In the genomic region with DNA sequence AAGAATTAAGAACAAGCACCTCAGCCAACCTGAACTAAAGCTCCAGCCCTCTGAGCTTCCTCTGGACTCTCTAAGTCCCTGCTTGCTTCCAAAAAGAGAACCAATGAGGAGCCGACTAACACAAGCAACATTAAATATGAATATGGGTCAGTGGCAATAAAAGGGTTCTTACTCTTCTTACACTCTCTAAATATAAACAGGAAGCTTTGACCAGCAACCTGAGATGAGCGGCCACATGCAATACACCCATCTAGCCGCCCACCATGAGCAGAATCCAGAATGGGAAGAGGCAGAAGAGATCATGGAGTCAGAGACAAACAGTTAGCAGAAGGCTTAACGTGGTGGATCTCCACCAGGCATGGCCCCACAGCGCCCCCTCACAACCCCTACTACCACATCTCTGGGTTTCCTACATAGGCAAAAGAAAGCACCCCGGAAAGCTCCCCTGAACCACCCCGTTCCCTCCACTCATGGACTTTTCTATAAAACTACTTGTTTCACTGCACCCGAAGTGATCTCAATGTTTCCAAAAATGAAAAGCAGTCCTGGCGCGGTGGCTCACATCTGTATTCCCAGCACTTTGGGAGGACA, we compare ENCODE assay signal across 11 cellular contexts. TPM values are rescaled to one million over a fixed set of nuclear protein-coding genes. Genes with fewer than 3 reads are reported as not detected.
A peak's percentile ranks its signal among the peaks of the same experiment; 100 is the strongest.
DNase-seq lines count a peak whose midpoint lies in the region; ATAC-seq and TF ChIP-seq lines count a peak whose summit lies in the region.
"Had no signal": no experiment of that assay in that cellular context is flagged by ENCODE, and none has a peak within 500 bp of the region (broad histone marks: within the 10 kb centered on the region; RNA-seq: fewer than 3 reads in every experiment).

No MANE protein-coding gene starts in this region.

- H3K4me1 Mint-ChIP-seq in activated naive CD4-positive, alpha-beta T cell treated with anti-CD3 and anti-CD28 coated beads, Interleukin-2, amount 50 U/mL, for 24 hours = peaks cover 21% of the 10 kb centered on the region
- H3K4me1 Mint-ChIP-seq in activated naive CD4-positive, alpha-beta T cell treated with anti-CD3 and anti-CD28 coated beads, Interleukin-2, amount 10 ng/mL, durations not matched to agents 7 days and 5 days = peaks cover 17% of the 10 kb centered on the region
- H3K4me1 Mint-ChIP-seq in activated CD8-positive, alpha-beta T cell treated with anti-CD3 and anti-CD28 coated beads for 36 hours (ENCODE audit: low read depth) = peaks cover 15% of the 10 kb centered on the region

- no peaks in the 10 kb centered on the region for H3K36me3 Mint-ChIP-seq in activated naive CD4-positive, alpha-beta T cell treated with anti-CD3 and anti-CD28 coated beads, Interleukin-2, amount 50 U/mL, for 24 hours
- H3K36me3 Mint-ChIP-seq in activated naive CD4-positive, alpha-beta T cell treated with anti-CD3 and anti-CD28 coated beads, Interleukin-2, amount 10 ng/mL, durations not matched to agents 7 days and 5 days = no peaks in the 10 kb centered on the region
- H3K36me3 Mint-ChIP-seq in activated CD8-positive, alpha-beta T cell treated with anti-CD3 and anti-CD28 coated beads for 36 hours (ENCODE audit: low read depth) = no peaks in the 10 kb centered on the region

- intact Hi-C loops in activated CD8-positive, alpha-beta T cell treated with anti-CD3 and anti-CD28 coated beads for 36 hours (cut with micrococcal nuclease) = no loop called here
- intact Hi-C loops in tibial artery (cut with DNase I; ENCODE audit: low total_unique reads) = loop anchor here (5.0 kb wide), 2 partner anchors 360 to 455 kb away; a partner anchor contains a TSS

- H3K36me3 ChIP-seq in tibial artery = no peaks in the 10 kb centered on the region
- H3K36me3 ChIP-seq: tibial nerve had no signal

- no peaks in the 10 kb centered on the region for H3K9me3 Mint-ChIP-seq in activated naive CD4-positive, alpha-beta T cell treated with anti-CD3 and anti-CD28 coated beads, Interleukin-2, amount 50 U/mL, for 24 hours
- no peaks in the 10 kb centered on the region for H3K9me3 Mint-ChIP-seq in activated naive CD4-positive, alpha-beta T cell treated with anti-CD3 and anti-CD28 coated beads, Interleukin-2, amount 10 ng/mL, durations not matched to agents 7 days and 5 days
- no peaks in the 10 kb centered on the region for H3K9me3 Mint-ChIP-seq in activated CD8-positive, alpha-beta T cell treated with anti-CD3 and anti-CD28 coated beads for 36 hours

- no peak overlapping the region for H3K27ac Mint-ChIP-seq in activated naive CD4-positive, alpha-beta T cell treated with anti-CD3 and anti-CD28 coated beads, Interleukin-2, amount 50 U/mL, for 24 hours
- H3K27ac Mint-ChIP-seq in activated naive CD4-positive, alpha-beta T cell treated with anti-CD3 and anti-CD28 coated beads, Interleukin-2, amount 10 ng/mL, durations not matched to agents 7 days and 5 days = no peak overlapping the region
- no peak overlapping the region for H3K27ac Mint-ChIP-seq in activated CD8-positive, alpha-beta T cell treated with anti-CD3 and anti-CD28 coated beads for 36 hours

- peak overlapping the region; percentile 83 for H3K4me3 Mint-ChIP-seq in activated naive CD4-positive, alpha-beta T cell treated with anti-CD3 and anti-CD28 coated beads, Interleukin-2, amount 50 U/mL, for 24 hours
- H3K4me3 Mint-ChIP-seq in activated naive CD4-positive, alpha-beta T cell treated with anti-CD3 and anti-CD28 coated beads, Interleukin-2, amount 10 ng/mL, durations not matched to agents 7 days and 5 days = no peak overlapping the region
- no peak overlapping the region for H3K4me3 Mint-ChIP-seq in activated CD8-positive, alpha-beta T cell treated with anti-CD3 and anti-CD28 coated beads for 36 hours

- H3K4me1 ChIP-seq in tibial artery = peaks cover 0 to 28% (median 17%) of the 10 kb centered on the region in 4 donors

- no peak for DNase-seq in activated naive CD4-positive, alpha-beta T cell treated with anti-CD3 and anti-CD28 coated beads, Interleukin-2, amount 10 ng/mL, durations not matched to agents 7 days and 5 days
- peak; percentile 24 for DNase-seq in activated CD8-positive, alpha-beta T cell treated with anti-CD3 and anti-CD28 coated beads for 36 hours
- DNase-seq in tibial artery (no peak), omental fat pad (ENCODE audit: low spot score) (no peak)
- DNase-seq: activated naive CD4-positive, alpha-beta T cell; NCI-H1694 had no signal

- TF ChIP-seq CTCF in activated CD8-positive, alpha-beta T cell treated with anti-CD3 and anti-CD28 coated beads for 36 hours (IDR thresholded peaks at IDR 0.05) = no peak
- no peak for TF ChIP-seq CTCF in tibial artery (IDR thresholded peaks at IDR 0.05)
- no peak for TF ChIP-seq CTCF in omental fat pad (IDR thresholded peaks at IDR 0.05)

- H3K27me3 ChIP-seq in layer of hippocampus (ENCODE audit: control insufficient read depth, insufficient read depth, low read length) = no peaks in the 10 kb centered on the region
- no peaks in the 10 kb centered on the region for H3K27me3 ChIP-seq in tibial artery
- H3K27me3 ChIP-seq: tibial nerve had no signal

- H3K27ac ChIP-seq in layer of hippocampus (ENCODE audit: low read depth, low read length) = peak overlapping the region; percentile 85
- H3K27ac ChIP-seq in tibial artery = peak overlapping the region; percentile 88 to 94

- no peak overlapping the region for H3K4me3 ChIP-seq in tibial artery
- H3K4me3 ChIP-seq: tibial nerve had no signal

- H3K27me3 Mint-ChIP-seq in activated naive CD4-positive, alpha-beta T cell treated with anti-CD3 and anti-CD28 coated beads, Interleukin-2, amount 50 U/mL, for 24 hours = no peaks in the 10 kb centered on the region
- peaks cover 25% of the 10 kb centered on the region for H3K27me3 Mint-ChIP-seq in activated naive CD4-positive, alpha-beta T cell treated with anti-CD3 and anti-CD28 coated beads, Interleukin-2, amount 10 ng/mL, durations not matched to agents 7 days and 5 days
- H3K27me3 Mint-ChIP-seq in activated CD8-positive, alpha-beta T cell treated with anti-CD3 and anti-CD28 coated beads for 36 hours = no peaks in the 10 kb centered on the region

- CTCF ChIA-PET in activated naive CD4-positive, alpha-beta T cell treated with anti-CD3 and anti-CD28 coated beads, Interleukin-2, amount 10 ng/mL, durations not matched to agents 7 days and 5 days (lab: Charles Lee) = interaction anchor here (1.2 kb wide), 1 partner anchor 11 kb away, joined by 3 read pairs; no protein-coding TSS in a partner anchor
- CTCF ChIA-PET in activated CD8-positive, alpha-beta T cell treated with anti-CD3 and anti-CD28 coated beads for 36 hours (lab: Charles Lee) = interaction anchor here (1.5 to 3.9 kb wide), 5 partner anchors 8 to 60 kb away, joined by 8 to 52 read pairs (median 24); no protein-coding TSS in a partner anchor

- no peaks in the 10 kb centered on the region for H3K9me3 ChIP-seq in tibial artery
- H3K9me3 ChIP-seq: tibial nerve had no signal

- no peak for ATAC-seq in activated CD8-positive, alpha-beta T cell treated with anti-CD3 and anti-CD28 coated beads for 36 hours
- ATAC-seq in omental fat pad (ENCODE audit: low FRiP score) = no peak
- ATAC-seq in HG02798 (IDR thresholded peaks at IDR 0.05; ENCODE audit: poor library complexity, unreplicated experiment) = no peak
- ATAC-seq in HG03045 (IDR thresholded peaks at IDR 0.05; ENCODE audit: unreplicated experiment) = no peak

- POLR2A ChIA-PET in activated CD8-positive, alpha-beta T cell treated with anti-CD3 and anti-CD28 coated beads for 36 hours (lab: Charles Lee) = interaction anchor here (0.7 to 1.0 kb wide), 3 partner anchors 135 to 466 kb away, joined by 3 read pairs; no protein-coding TSS in a partner anchor

RNA-seq across cellular contexts. Expression of a gene that starts 59.4 kb away (rescaled TPM):
- 1 to 10 TPM; 5.6 to 7.8 TPM for total RNA-seq in activated CD8-positive, alpha-beta T cell treated with anti-CD3 and anti-CD28 coated beads for 36 hours
- 10 to 100 TPM; 31.9 to 56.3 (median 38.4) TPM for total RNA-seq in omental fat pad
